In genomic region chr7:74057216-74057925, GRCh38 we compare ENCODE assay signal across 17 cellular contexts. TPM values are rescaled to one million over a fixed set of nuclear protein-coding genes. Genes with fewer than 3 reads are reported as not detected.
DNase-seq lines count a peak whose midpoint lies in the region; ATAC-seq and TF ChIP-seq lines count a peak whose summit lies in the region.
"Had no signal": no experiment of that assay in that cellular context is flagged by ENCODE, and none has a peak within 500 bp of the region (broad histone marks: within the 10 kb centered on the region; RNA-seq: fewer than 3 reads in every experiment).

No MANE protein-coding gene starts in this region.

- peaks cover 5 to 34% of the 10 kb centered on the region in 2 donors for H3K4me1 ChIP-seq in ascending aorta
- H3K4me1 ChIP-seq in thoracic aorta (ENCODE audit: control insufficient read depth in 1 of 2, low read depth in 2 of 2) = peaks cover 14 to 66% of the 10 kb centered on the region in 2 donors

- no peak overlapping the region for H3K4me3 ChIP-seq in ascending aorta
- H3K4me3 ChIP-seq in thoracic aorta = no peak overlapping the region
- no peak overlapping the region for H3K4me3 ChIP-seq in foreskin fibroblast (ENCODE audit: low read depth in 1 of 2, low read length in 2 of 2)
- H3K4me3 ChIP-seq: A549, K562, PC-9 had no signal

- DNase-seq in D341Med (ENCODE audit: low spot score) (peak; percentile 34), ascending aorta (ENCODE audit: low spot score in 2 of 2) (peak in 1 of 2 donors; percentile 62), iPS-NIHi11 (ENCODE audit: low spot score) (peak; percentile 11), thoracic aorta (ENCODE audit: low spot score) (no peak), foreskin fibroblast (no peak), NOMO-1 treated with dmso at 0.1 percent for 144 hours (lab: John Stamatoyannopoulos, UW; ENCODE audit: unreplicated experiment) (no peak), dermis blood vessel endothelial cell (no peak)
- DNase-seq: DMS153, GOT3, NCI-H1048, NCI-H1436 treated with DMSO at 0.1 percent for 48 hours, NCI-H2029 treated with DMSO at 0.1 percent for 48 hours, NCI-H510A, NCI-H82, PC-9 had no signal

- no peak for TF ChIP-seq CTCF in ascending aorta (IDR thresholded peaks at IDR 0.05)
- TF ChIP-seq CTCF in thoracic aorta (IDR thresholded peaks at IDR 0.05) = no peak
- TF ChIP-seq CTCF in foreskin fibroblast (IDR thresholded peaks at IDR 0.05; ENCODE audit: low read depth, low read length) = no peak

- no peak for ATAC-seq in thoracic aorta (ENCODE audit: insufficient number of reproducible peaks, low FRiP score, low read depth)
- ATAC-seq: A549, K562 had no signal

- intact Hi-C loops in ascending aorta (cut with DNase I) = no loop called here

- H3K36me3 ChIP-seq in ascending aorta (peaks cover 87 to 94% of the 10 kb centered on the region in 2 donors), thoracic aorta (peaks cover 84% of the 10 kb centered on the region)

- peak overlapping the region; percentile 65 to 81 for H3K27ac ChIP-seq in ascending aorta
- H3K27ac ChIP-seq in thoracic aorta = peak overlapping the region; percentile 66 to 82
- H3K27ac ChIP-seq: A549, PC-9 had no signal

- no peaks in the 10 kb centered on the region for H3K9me3 ChIP-seq in ascending aorta
- no peaks in the 10 kb centered on the region for H3K9me3 ChIP-seq in thoracic aorta
- H3K9me3 ChIP-seq: A549 had no signal

- H3K27me3 ChIP-seq in ascending aorta = no peaks in the 10 kb centered on the region
- no peaks in the 10 kb centered on the region for H3K27me3 ChIP-seq in thoracic aorta (replicated peaks; ENCODE audit: insufficient read depth)

RNA-seq across cellular contexts. Expression of gene LIMK1, which starts 26.2 kb away (rescaled TPM):
- total RNA-seq in ascending aorta (30.0 TPM), thoracic aorta (10 to 100 TPM; 19.7 to 19.9 TPM), dermis blood vessel endothelial cell (20.4 and 32.7 TPM in 2 replicates)

RNA-seq across cellular contexts. Expression of gene ELN, which starts 29.4 kb away (rescaled TPM):
- total RNA-seq in ascending aorta (395 TPM), thoracic aorta (1,000 to 10,000 TPM; 1,484 to 3,836 TPM), dermis blood vessel endothelial cell (4.4 and 5.4 TPM in 2 replicates)

Comparison
In these comparisons a context has a peak if more than half of its experiments do, and no peak if none do; other contexts are left out.
1. DNase-seq: peak in D341Med (single experiment) and iPS-NIHi11 (single experiment); none in thoracic aorta (single experiment), foreskin fibroblast (0 of 2), NOMO-1 treated with dmso at 0.1 percent for 144 hours (single experiment) and dermis blood vessel endothelial cell (single experiment).
2. RNA of gene ELN, which starts 29.4 kb away (total RNA-seq): 1,484 to 3,836 TPM in thoracic aorta and 395 TPM in ascending aorta (single experiment); 4.4 to 5.4 TPM in dermis blood vessel endothelial cell; every median in the first group is over 10 times any median in the second.